Comparison of ENCODE assay signal across 9 cellular contexts in genomic region chr13:51849145-51850101, GRCh38. TPM values are rescaled to one million over a fixed set of nuclear protein-coding genes. Genes with fewer than 3 reads are reported as not detected.
A peak's percentile ranks its signal among the peaks of the same experiment; 100 is the strongest.
DNase-seq lines count a peak whose midpoint lies in the region; ATAC-seq, FAIRE-seq and TF ChIP-seq lines count a peak whose summit lies in the region.
"Had no signal": no experiment of that assay in that cellular context is flagged by ENCODE, and none has a peak within 500 bp of the region (broad histone marks: within the 10 kb centered on the region; RNA-seq: fewer than 3 reads in every experiment).

No MANE protein-coding gene starts in this region.

- POLR2A ChIA-PET in A549 (lab: Yijun Ruan, JAX), result no interaction called here

- TF ChIP-seq CTCF in A549 (IDR thresholded peaks at IDR 0.05) (peak; percentile 33), GM13977 (IDR thresholded peaks at IDR 0.05; ENCODE audit: extremely low read depth, insufficient read depth, missing control alignments) (peak; percentile 73), brain microvascular endothelial cell (IDR thresholded peaks at IDR 0.05; ENCODE audit: low read depth, low read length, missing control alignments) (peak; percentile 73)

- 75% methylated on average over 17 of the region's 21 CpGs for WGBS in A549 (ENCODE audit: missing lambda C conversion rate)

- peak in 1 of 2 experiments; percentile 14; a peak in 1 of 5 replicates for TF ChIP-seq RAD21 in A549 (conservative IDR thresholded peaks at IDR 0.05 in 1 of 2, IDR thresholded peaks at IDR 0.05 in 1 of 2)

- peaks cover 11 to 12% of the 10 kb centered on the region in 2 donors for H3K4me1 Mint-ChIP-seq in natural killer cell treated with Interleukin-12 subunit alpha and Interleukin-12 subunit beta and Interleukin-15 and Interleukin-18, amount 100 ng/mL, for 72 hours (ENCODE audit: low read depth in 2 of 2)

- CTCF ChIA-PET in A549 (lab: Yijun Ruan, JAX), result interaction anchor here (0.5 to 2.2 kb wide), 5 partner anchors 12 to 542 kb away, joined by 3 to 5 read pairs (median 3); no protein-coding TSS in a partner anchor

- no peaks in the 10 kb centered on the region for H3K9me3 ChIP-seq in A549

- H3K27ac ChIP-seq in A549, result no peak overlapping the region
- no peak overlapping the region for H3K27ac ChIP-seq in brain microvascular endothelial cell

- peak; percentile 14 to 31 for DNase-seq in A549 (ENCODE audit: low read depth in 1 of 2, low spot score in 1 of 2)
- peak; percentile 55 for DNase-seq in GM13977 (ENCODE audit: low spot score)
- DNase-seq in RPMI8226, result peak; percentile 20
- peak; percentile 16 for DNase-seq in brain microvascular endothelial cell
- no peak for DNase-seq in natural killer cell treated with Interleukin-12 subunit alpha and Interleukin-12 subunit beta and Interleukin-15 and Interleukin-18, amount 100 ng/mL, for 72 hours (ENCODE audit: low spot score)

- in situ Hi-C loops in GM13977 (cut with MboI; ENCODE audit: low pct_unique_long_range_greater_than_20kb, low sequenced_read_pairs, unreplicated experiment), result no loop called here
- in situ Hi-C loops in brain microvascular endothelial cell (cut with HindIII; ENCODE audit: low pct_ligation_motif_present, low sequenced_read_pairs), result no loop called here

- H3K4me1 ChIP-seq in A549, result 0 out of 3 replicates have a peak, but pooled peaks cover 5% of the 10 kb centered on the region

- no peak overlapping the region for H3K4me2 ChIP-seq in A549

- H3K27me3 ChIP-seq in brain microvascular endothelial cell (replicated peaks), result no peaks in the 10 kb centered on the region

- TF ChIP-seq EP300 in A549 (IDR thresholded peaks at IDR 0.05), result no peak

- H3K27ac Mint-ChIP-seq in natural killer cell treated with Interleukin-12 subunit alpha and Interleukin-12 subunit beta and Interleukin-15 and Interleukin-18, amount 100 ng/mL, for 72 hours, result no peak overlapping the region
- H3K27ac Mint-ChIP-seq: activated naive CD8-positive, alpha-beta T cell had no signal

- H3K27me3 Mint-ChIP-seq in natural killer cell treated with Interleukin-12 subunit alpha and Interleukin-12 subunit beta and Interleukin-15 and Interleukin-18, amount 100 ng/mL, for 72 hours, result peaks cover 11 to 22% of the 10 kb centered on the region in 2 donors

- H3K36me3 ChIP-seq in brain microvascular endothelial cell (replicated peaks), result no peaks in the 10 kb centered on the region

- no peak for TF ChIP-seq POLR2A in A549 (IDR thresholded peaks at IDR 0.05; ENCODE audit: low read length)

- no peak overlapping the region for H3K4me3 Mint-ChIP-seq in natural killer cell treated with Interleukin-12 subunit alpha and Interleukin-12 subunit beta and Interleukin-15 and Interleukin-18, amount 100 ng/mL, for 72 hours
- H3K4me3 Mint-ChIP-seq: activated naive CD8-positive, alpha-beta T cell had no signal

- H3K9me3 Mint-ChIP-seq in natural killer cell treated with Interleukin-12 subunit alpha and Interleukin-12 subunit beta and Interleukin-15 and Interleukin-18, amount 100 ng/mL, for 72 hours, result no peaks in the 10 kb centered on the region

- ATAC-seq in A549 (peak; percentile 71 to 84; a peak in 5 of 6 replicates), GM19023 (IDR thresholded peaks at IDR 0.05; ENCODE audit: unreplicated experiment) (no peak), HG02970 (IDR thresholded peaks at IDR 0.05; ENCODE audit: low FRiP score, unreplicated experiment) (no peak), GM21423 (IDR thresholded peaks at IDR 0.05; ENCODE audit: unreplicated experiment) (no peak)
- peak; percentile 69 to 72 for ATAC-seq in natural killer cell treated with Interleukin-12 subunit alpha and Interleukin-12 subunit beta and Interleukin-15 and Interleukin-18, amount 100 ng/mL, for 72 hours

- FAIRE-seq in A549 (lab: Jason Lieb, UNC), result no peak

- no peak overlapping the region for H3K4me3 ChIP-seq in A549
- H3K4me3 ChIP-seq in brain microvascular endothelial cell (ENCODE audit: low read depth, low read length), result no peak overlapping the region

- H3K36me3 Mint-ChIP-seq in natural killer cell treated with Interleukin-12 subunit alpha and Interleukin-12 subunit beta and Interleukin-15 and Interleukin-18, amount 100 ng/mL, for 72 hours, result no peaks in the 10 kb centered on the region
- H3K36me3 Mint-ChIP-seq: activated naive CD8-positive, alpha-beta T cell had no signal

TF ChIP-seq in A549, 52 proteins besides CTCF, POLR2A, EP300 and RAD21:
- TF ChIP-seq HOXB5 (CRISPR knock-in tag; IDR thresholded peaks at IDR 0.05) (no peak), SREBF2 (IDR thresholded peaks at IDR 0.05) (no peak), ELK1 (IDR thresholded peaks at IDR 0.05; ENCODE audit: low read depth, low read length) (no peak), CHD2 (IDR thresholded peaks at IDR 0.05; ENCODE audit: low read length, partially characterized antibody) (no peak), HMGXB4 (CRISPR knock-in tag; IDR thresholded peaks at IDR 0.05; ENCODE audit: borderline replicate concordance) (no peak), GATA3 (IDR thresholded peaks at IDR 0.05; ENCODE audit: borderline replicate concordance) (no peak), EHF (CRISPR knock-in tag; IDR thresholded peaks at IDR 0.05) (no peak), MAFK (IDR thresholded peaks at IDR 0.05; ENCODE audit: partially characterized antibody) (no peak)

RNA-seq across cellular contexts. Expression of gene TMEM272, which starts 4.4 kb away (rescaled TPM):
- polyA plus RNA-seq in A549 (2011; rRNA removed), result not detected in 2 replicates
- not detected in 2 replicates for polyA plus RNA-seq in A549 (2012; cell fraction: cytosol; rRNA removed)
- polyA plus RNA-seq in A549 (2012; cell fraction: nucleus; rRNA removed), result 0.04 TPM in 1 of 2 replicates, not detected in the other
- not detected in 3 replicates for polyA plus RNA-seq in A549 (2017; fragmentation: RNase III; extraction: RNeasy Plus Mini Kit Qiagen cat#74134 plus additional on column Dnase treatment)
- polyA minus RNA-seq in A549 (2011; rRNA and poly(A)+ RNA removed), result not detected in 2 replicates
- not detected for total RNA-seq in natural killer cell treated with Interleukin-12 subunit alpha and Interleukin-12 subunit beta and Interleukin-15 and Interleukin-18, amount 100 ng/mL, for 72 hours

RNA-seq across cellular contexts. Expression of gene CCDC70, which starts 12.3 kb away (rescaled TPM):
- polyA plus RNA-seq in A549 (2011; rRNA removed) (not detected in 2 replicates), A549 (2017; fragmentation: RNase III; extraction: RNeasy Plus Mini Kit Qiagen cat#74134 plus additional on column Dnase treatment) (not detected in 3 replicates)
- not detected in 2 replicates for polyA plus RNA-seq in A549 (2012; cell fraction: cytosol; rRNA removed)
- polyA plus RNA-seq in A549 (2012; cell fraction: nucleus; rRNA removed), result not detected in 2 replicates
- polyA minus RNA-seq in A549 (2011; rRNA and poly(A)+ RNA removed), result not detected in 2 replicates
- total RNA-seq in natural killer cell treated with Interleukin-12 subunit alpha and Interleukin-12 subunit beta and Interleukin-15 and Interleukin-18, amount 100 ng/mL, for 72 hours, result not detected

RNA-seq across cellular contexts. Expression of gene DHRS12, which starts 45.5 kb away (rescaled TPM):
- polyA plus RNA-seq in A549 (2011; rRNA removed) (7.5 and 7.6 TPM in 2 replicates), A549 (2017; fragmentation: RNase III; extraction: RNeasy Plus Mini Kit Qiagen cat#74134 plus additional on column Dnase treatment) (4.1 to 4.3 TPM (median 4.2 TPM) in 3 replicates)
- 2.5 and 2.9 TPM in 2 replicates for polyA plus RNA-seq in A549 (2012; cell fraction: cytosol; rRNA removed)
- 3.0 and 3.5 TPM in 2 replicates for polyA plus RNA-seq in A549 (2012; cell fraction: nucleus; rRNA removed)
- 3.3 and 4.3 TPM in 2 replicates for polyA minus RNA-seq in A549 (2011; rRNA and poly(A)+ RNA removed)
- 1 to 10 TPM; 2.2 to 3.5 TPM for total RNA-seq in natural killer cell treated with Interleukin-12 subunit alpha and Interleukin-12 subunit beta and Interleukin-15 and Interleukin-18, amount 100 ng/mL, for 72 hours

Comparison
In these comparisons a context has a peak if more than half of its experiments do, and no peak if none do; other contexts are left out.
1. ATAC-seq: peak in A549 (2 of 2) and natural killer cell treated with Interleukin-12 subunit alpha and Interleukin-12 subunit beta and Interleukin-15 and Interleukin-18, amount 100 ng/mL, for 72 hours (2 of 2); none in GM19023 (single experiment), HG02970 (single experiment) and GM21423 (single experiment).
2. Peak in every context shown above with its lines, with median percentiles within 50 percentile points of each other: CTCF ChIP-seq.